In the genomic region with DNA sequence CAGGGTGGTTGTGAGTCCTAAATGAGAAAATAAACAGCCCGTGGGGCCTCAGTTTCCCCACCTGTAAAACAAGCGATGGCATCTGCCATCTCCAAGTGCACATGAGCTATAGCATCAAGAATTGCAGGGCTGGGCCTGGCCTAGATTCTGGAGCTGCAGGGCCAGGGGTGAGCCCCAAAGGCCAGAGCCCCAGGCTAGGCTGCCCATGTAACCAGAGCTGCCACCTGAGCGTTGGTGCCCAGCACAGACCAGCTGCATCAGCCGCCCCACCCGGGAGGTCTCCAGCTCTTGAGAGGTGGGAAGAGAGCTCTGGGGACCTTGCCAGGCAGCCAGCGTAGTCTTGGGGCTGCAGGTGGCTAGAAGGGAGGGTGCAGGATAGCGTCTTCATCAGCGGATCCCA, we compare ENCODE assay signal across 24 cellular contexts. TPM values are rescaled to one million over a fixed set of nuclear protein-coding genes. Genes with fewer than 3 reads are reported as not detected.
"Had no signal": no experiment of that assay in that cellular context is flagged by ENCODE, and none has a peak within 500 bp of the region (broad histone marks: within the 10 kb centered on the region; RNA-seq: fewer than 3 reads in every experiment).

No MANE protein-coding gene starts in this region.

- H3K9me3 ChIP-seq: mucosa of descending colon, neutrophil, sigmoid colon, upper lobe of left lung, uterus had no signal

- H3K9me3 Mint-ChIP-seq: endodermal cell had no signal

- H3K4me1 ChIP-seq: sigmoid colon, upper lobe of left lung, uterus had no signal

- DNase-seq: effector CD4-positive, alpha-beta T cell; erythroblast; foreskin keratinocyte; left colon; left ventricle myocardium superior; mucosa of descending colon; stimulated activated CD4-positive, alpha-beta T cell treated with anti-CD3 and anti-CD28 coated beads, Interleukin-12 subunit alpha, Interleukin-12 subunit beta, amount 100 ng/mL, for 4 hours; stimulated activated CD4-positive, alpha-beta T cell treated with anti-CD3 and anti-CD28 coated beads, Interleukin-2, amount 100 ng/mL, for 48 hours; stimulated activated naive CD4-positive, alpha-beta T cell treated with Interleukin-2 at 50 U/mL for 16 hours; uterus had no signal

- H3K36me3 Mint-ChIP-seq: naive thymus-derived CD8-positive, alpha-beta T cell had no signal

- H3K4me3 Mint-ChIP-seq: endodermal cell; naive thymus-derived CD8-positive, alpha-beta T cell had no signal

- H3K4me1 Mint-ChIP-seq: naive thymus-derived CD8-positive, alpha-beta T cell had no signal

- H3K27ac Mint-ChIP-seq: endodermal cell; naive thymus-derived CD8-positive, alpha-beta T cell had no signal

- H3K4me2 ChIP-seq: hepatocyte had no signal

- H2AFZ ChIP-seq: hepatocyte had no signal

- ATAC-seq: foreskin keratinocyte; left colon; left ventricle myocardium superior; mucosa of descending colon; naive thymus-derived CD8-positive, alpha-beta T cell had no signal

- H3K27ac ChIP-seq: coronary artery, foreskin keratinocyte, hepatocyte, neutrophil, sigmoid colon, skin epidermis, upper lobe of left lung, uterus had no signal

- H3K27me3 ChIP-seq: hepatocyte, neutrophil, sigmoid colon, upper lobe of left lung, uterus had no signal

- H3K36me3 ChIP-seq: neutrophil, sigmoid colon, upper lobe of left lung, uterus had no signal

- H3K4me3 ChIP-seq: coronary artery, hepatocyte, mucosa of descending colon, sigmoid colon, skin epidermis, upper lobe of left lung, uterus had no signal

RNA-seq across cellular contexts. Expression of a gene that starts 27.0 kb away (rescaled TPM):
- total RNA-seq: dermis microvascular lymphatic vessel endothelial cell; endothelial cell of umbilical vein; foreskin keratinocyte; kidney epithelial cell; left ventricle myocardium superior; lung microvascular endothelial cell; naive thymus-derived CD8-positive, alpha-beta T cell; pulmonary artery endothelial cell had no signal
- polyA plus RNA-seq: endothelial cell of umbilical vein; foreskin keratinocyte; naive thymus-derived CD8-positive, alpha-beta T cell; neural cell had no signal

RNA-seq across cellular contexts. Expression of a gene that starts 39.3 kb away (rescaled TPM):
- total RNA-seq: dermis microvascular lymphatic vessel endothelial cell; endothelial cell of umbilical vein; foreskin keratinocyte; lung microvascular endothelial cell; naive thymus-derived CD8-positive, alpha-beta T cell; pulmonary artery endothelial cell had no signal
- polyA plus RNA-seq: endothelial cell of umbilical vein; foreskin keratinocyte; naive thymus-derived CD8-positive, alpha-beta T cell; neural cell had no signal
